In genomic region chr6:87282743-87283142, GRCh38 we compare ENCODE assay signal across 17 cellular contexts. TPM values are rescaled to one million over a fixed set of nuclear protein-coding genes. Genes with fewer than 3 reads are reported as not detected.
A peak's percentile ranks its signal among the peaks of the same experiment; 100 is the strongest.
DNase-seq lines count a peak whose midpoint lies in the region; ATAC-seq and TF ChIP-seq lines count a peak whose summit lies in the region.
"Had no signal": no experiment of that assay in that cellular context is flagged by ENCODE, and none has a peak within 500 bp of the region (broad histone marks: within the 10 kb centered on the region; RNA-seq: fewer than 3 reads in every experiment).

No MANE protein-coding gene starts in this region.

- H3K36me3 Mint-ChIP-seq in activated T-cell treated with anti-CD3 and anti-CD28 coated beads, Interleukin-2, amount 50 U/mL, for 72 hours (ENCODE audit: insufficient read depth in 2 of 2) = no peaks in the 10 kb centered on the region
- H3K36me3 Mint-ChIP-seq in activated T-cell treated with anti-CD3 and anti-CD28 coated beads, Interleukin-2, amount 50 U/mL, for 24 hours (ENCODE audit: low read depth) = no peaks in the 10 kb centered on the region
- H3K36me3 Mint-ChIP-seq: CD4-positive, CD25-positive, alpha-beta regulatory T cell had no signal

- no peak for ATAC-seq in activated T-cell treated with anti-CD3 and anti-CD28 coated beads, Interleukin-2, amount 50 U/mL, for 72 hours (replicated peaks in 1 of 2)
- no peak for ATAC-seq in GM18907 (IDR thresholded peaks at IDR 0.05; ENCODE audit: unreplicated experiment)

- H3K36me3 ChIP-seq in adipocyte (ENCODE audit: control insufficient read depth, insufficient read depth, low read length, severe bottlenecking) = no peaks in the 10 kb centered on the region
- H3K36me3 ChIP-seq: BLaER1 had no signal

- no peak overlapping the region for H3K4me3 Mint-ChIP-seq in activated T-cell treated with anti-CD3 and anti-CD28 coated beads, Interleukin-2, amount 50 U/mL, for 72 hours
- no peak overlapping the region for H3K4me3 Mint-ChIP-seq in activated T-cell treated with anti-CD3 and anti-CD28 coated beads, Interleukin-2, amount 50 U/mL, for 24 hours
- H3K4me3 Mint-ChIP-seq: CD4-positive, CD25-positive, alpha-beta regulatory T cell; GM23338 had no signal

- peaks cover 3% of the 10 kb centered on the region for H3K27me3 ChIP-seq in adipocyte (replicated peaks; ENCODE audit: control insufficient read depth, insufficient read depth, low read length)
- H3K27me3 ChIP-seq: BLaER1 had no signal

- peaks cover 6% of the 10 kb centered on the region for H3K27me3 Mint-ChIP-seq in activated T-cell treated with anti-CD3 and anti-CD28 coated beads, Interleukin-2, amount 50 U/mL, for 72 hours (ENCODE audit: low read depth)
- H3K27me3 Mint-ChIP-seq in activated T-cell treated with anti-CD3 and anti-CD28 coated beads, Interleukin-2, amount 50 U/mL, for 24 hours = no peaks in the 10 kb centered on the region

- no peaks in the 10 kb centered on the region for H3K9me3 ChIP-seq in adipocyte (ENCODE audit: control insufficient read depth, low read length)
- H3K9me3 ChIP-seq: BLaER1 had no signal

- no peaks in the 10 kb centered on the region for H3K9me3 Mint-ChIP-seq in activated T-cell treated with anti-CD3 and anti-CD28 coated beads, Interleukin-2, amount 50 U/mL, for 72 hours
- no peaks in the 10 kb centered on the region for H3K9me3 Mint-ChIP-seq in activated T-cell treated with anti-CD3 and anti-CD28 coated beads, Interleukin-2, amount 50 U/mL, for 24 hours
- H3K9me3 Mint-ChIP-seq: GM23338 had no signal

- peak overlapping the region; percentile 39 for H3K27ac Mint-ChIP-seq in activated T-cell treated with anti-CD3 and anti-CD28 coated beads, Interleukin-2, amount 50 U/mL, for 72 hours
- no peak overlapping the region for H3K27ac Mint-ChIP-seq in activated T-cell treated with anti-CD3 and anti-CD28 coated beads, Interleukin-2, amount 50 U/mL, for 24 hours
- H3K27ac Mint-ChIP-seq: CD4-positive, CD25-positive, alpha-beta regulatory T cell; GM23338 had no signal

- H3K4me1 Mint-ChIP-seq in activated T-cell treated with anti-CD3 and anti-CD28 coated beads, Interleukin-2, amount 50 U/mL, for 72 hours (ENCODE audit: low read depth) = no peaks in the 10 kb centered on the region
- H3K4me1 Mint-ChIP-seq in activated T-cell treated with anti-CD3 and anti-CD28 coated beads, Interleukin-2, amount 50 U/mL, for 24 hours (ENCODE audit: low read depth) = peaks cover 12% of the 10 kb centered on the region
- H3K4me1 Mint-ChIP-seq: GM23338 had no signal

- no peak for TF ChIP-seq CTCF in epithelial cell of esophagus (IDR thresholded peaks at IDR 0.05; ENCODE audit: insufficient read depth, low read depth, low read length, missing control alignments)

- H3K4me3 ChIP-seq in adipocyte (ENCODE audit: low read length) (no peak overlapping the region), epithelial cell of esophagus (ENCODE audit: low read length) (no peak overlapping the region)
- H3K4me3 ChIP-seq: BLaER1, GM23338 had no signal

- H3K4me1 ChIP-seq in adipocyte (ENCODE audit: control insufficient read depth, insufficient read depth, low read length) = peaks cover 15% of the 10 kb centered on the region
- H3K4me1 ChIP-seq: BLaER1 had no signal

- no peak for DNase-seq in activated T-cell treated with anti-CD3 and anti-CD28 coated beads, Interleukin-2, amount 50 U/mL, for 72 hours
- DNase-seq in activated T-cell treated with anti-CD3 and anti-CD28 coated beads, Interleukin-2, amount 50 U/mL, for 24 hours = no peak
- peak; percentile 61 for DNase-seq in adipocyte (ENCODE audit: low read depth)
- DNase-seq in epithelial cell of esophagus (ENCODE audit: low read depth) = peak; percentile 63
- peak; percentile 18 for DNase-seq in iris pigment epithelial cell (ENCODE audit: low read depth)
- no peak for DNase-seq in GDM1 (lab: John Stamatoyannopoulos, UW)
- DNase-seq in MV-4-11 (lab: John Stamatoyannopoulos, UW) = no peak
- DNase-seq: AML-193; CD4-positive, CD25-positive, alpha-beta regulatory T cell; DMS 273 treated with DMSO at 0.1 percent for 48 hours; H7 had no signal

- H3K9ac ChIP-seq in adipocyte (ENCODE audit: low read length) = no peak overlapping the region
- H3K9ac ChIP-seq: BLaER1 had no signal

RNA-seq across cellular contexts. Expression of gene SMIM8, which starts 39.6 kb away (rescaled TPM):
- 10 to 100 TPM in 1 of 2 donors, 1 to 10 TPM in 1; 8.4 to 14.5 TPM for total RNA-seq in activated T-cell treated with anti-CD3 and anti-CD28 coated beads, Interleukin-2, amount 50 U/mL, for 72 hours

RNA-seq across cellular contexts. Expression of gene GJB7, which starts 46.3 kb away (rescaled TPM):
- total RNA-seq in activated T-cell treated with anti-CD3 and anti-CD28 coated beads, Interleukin-2, amount 50 U/mL, for 72 hours = not detected
- total RNA-seq: A673; CD4-positive, CD25-positive, alpha-beta regulatory T cell; Daoy; HT1080 had no signal

Comparison
In these comparisons a context has a peak if more than half of its experiments do, and no peak if none do; other contexts are left out.
1. DNase-seq: peak in adipocyte (single experiment), epithelial cell of esophagus (single experiment) and iris pigment epithelial cell (single experiment); none in activated T-cell treated with anti-CD3 and anti-CD28 coated beads, Interleukin-2, amount 50 U/mL, for 72 hours (0 of 2), activated T-cell treated with anti-CD3 and anti-CD28 coated beads, Interleukin-2, amount 50 U/mL, for 24 hours (single experiment), GDM1 (single experiment) and MV-4-11 (single experiment).